Comparison of ENCODE assay signal across 11 cellular contexts in genomic region chr12:52181757-52182156, GRCh38. TPM values are rescaled to one million over a fixed set of nuclear protein-coding genes. Genes with fewer than 3 reads are reported as not detected.
DNase-seq lines count a peak whose midpoint lies in the region; ATAC-seq and TF ChIP-seq lines count a peak whose summit lies in the region.
"Had no signal": no experiment of that assay in that cellular context is flagged by ENCODE, and none has a peak within 500 bp of the region (broad histone marks: within the 10 kb centered on the region; RNA-seq: fewer than 3 reads in every experiment).

No MANE protein-coding gene starts in this region.

- no peak for ATAC-seq in HG02798 (IDR thresholded peaks at IDR 0.05; ENCODE audit: poor library complexity, unreplicated experiment)
- ATAC-seq in naive thymus-derived CD8-positive, alpha-beta T cell: no peak

- peak; percentile 51 for DNase-seq in NCI-H510A treated with DMSO at 0.1 percent for 48 hours (lab: John Stamatoyannopoulos, UW)
- DNase-seq in NCI-H510A (lab: John Stamatoyannopoulos, UW): no peak
- DNase-seq in NCI-H345 treated with DMSO at 0.1 percent for 48 hours (lab: John Stamatoyannopoulos, UW; ENCODE audit: unreplicated experiment): peak; percentile 63
- peak; percentile 85 for DNase-seq in epithelial cell of esophagus (ENCODE audit: low read depth)
- DNase-seq in stromal cell of bone marrow (ENCODE audit: low read depth): peak; percentile 59
- no peak for DNase-seq in Kasumi-1 (lab: John Stamatoyannopoulos, UW)
- no peak for DNase-seq in naive thymus-derived CD8-positive, alpha-beta T cell
- DNase-seq: MM.1S, naive B cell had no signal

- peak overlapping the region in 1 of 10 donors; percentile 55 for H3K27ac Mint-ChIP-seq in naive thymus-derived CD8-positive, alpha-beta T cell
- H3K27ac Mint-ChIP-seq: naive B cell had no signal

- no peak overlapping the region for H3K4me3 ChIP-seq in epithelial cell of esophagus (ENCODE audit: low read length)

- no peak for TF ChIP-seq CTCF in epithelial cell of esophagus (IDR thresholded peaks at IDR 0.05; ENCODE audit: insufficient read depth, low read depth, low read length, missing control alignments)

- no peaks in the 10 kb centered on the region for H3K36me3 Mint-ChIP-seq in naive thymus-derived CD8-positive, alpha-beta T cell
- H3K36me3 Mint-ChIP-seq: naive B cell had no signal

- H3K4me1 Mint-ChIP-seq in naive thymus-derived CD8-positive, alpha-beta T cell: peaks cover 0 to 6% (median 3%) of the 10 kb centered on the region in 4 donors

- POLR2A ChIA-PET in naive thymus-derived CD8-positive, alpha-beta T cell (lab: Charles Lee): no interaction called here

- no peaks in the 10 kb centered on the region for H3K9me3 Mint-ChIP-seq in naive thymus-derived CD8-positive, alpha-beta T cell
- H3K9me3 Mint-ChIP-seq: naive B cell had no signal

- no peak overlapping the region for H3K4me3 Mint-ChIP-seq in naive thymus-derived CD8-positive, alpha-beta T cell
- H3K4me3 Mint-ChIP-seq: naive B cell had no signal

- peaks cover 0 to 7% (median 0%) of the 10 kb centered on the region in 5 donors for H3K27me3 Mint-ChIP-seq in naive thymus-derived CD8-positive, alpha-beta T cell

RNA-seq across cellular contexts. Expression of gene KRT80, which starts 10.1 kb away (rescaled TPM):
- total RNA-seq in naive thymus-derived CD8-positive, alpha-beta T cell: not detected
- polyA plus RNA-seq in naive thymus-derived CD8-positive, alpha-beta T cell: not detected
- total RNA-seq: frontal cortex had no signal

RNA-seq across cellular contexts. Expression of gene KRT7, which starts 51.3 kb away (rescaled TPM):
- not detected for total RNA-seq in naive thymus-derived CD8-positive, alpha-beta T cell
- not detected for polyA plus RNA-seq in naive thymus-derived CD8-positive, alpha-beta T cell
- total RNA-seq: frontal cortex had no signal

Comparison
In these comparisons a context has a peak if more than half of its experiments do, and no peak if none do; other contexts are left out.
1. DNase-seq: peak in NCI-H510A treated with DMSO at 0.1 percent for 48 hours (single experiment), NCI-H345 treated with DMSO at 0.1 percent for 48 hours (single experiment), epithelial cell of esophagus (single experiment) and stromal cell of bone marrow (single experiment); none in NCI-H510A (single experiment), Kasumi-1 (0 of 2) and naive thymus-derived CD8-positive, alpha-beta T cell (0 of 10).